ENCODE assay signal across 24 cellular contexts in genomic region chr10:122856902-122857301, GRCh38. TPM values are rescaled to one million over a fixed set of nuclear protein-coding genes. Genes with fewer than 3 reads are reported as not detected.
"Had no signal": no experiment of that assay in that cellular context is flagged by ENCODE, and none has a peak within 500 bp of the region (broad histone marks: within the 10 kb centered on the region; RNA-seq: fewer than 3 reads in every experiment).

No MANE protein-coding gene starts in this region.

- H3K4me1 ChIP-seq: adrenal gland, esophagus muscularis mucosa, parathyroid adenoma, sigmoid colon had no signal

- H2AFZ ChIP-seq: parathyroid adenoma had no signal

- H3K27me3 Mint-ChIP-seq: activated naive CD4-positive, alpha-beta T cell treated with anti-CD3 and anti-CD28 coated beads, Interleukin-2, amount 50 U/mL, for 24 hours; dendritic cell treated with granulocyte-macrophage colony-stimulating factor and Interleukin-4, amounts not matched to agents 40 ng/mL and 50 ng/mL, for 4 days; stimulated activated naive B cell treated with anti-CD40 and anti-IgM and Interleukin-4, amounts not matched to agents 10 μg/mL and 1 μg/mL and 100 μg/mL, for 72 hours had no signal

- H3K4me3 ChIP-seq: adrenal gland, esophagus muscularis mucosa, sigmoid colon had no signal

- H3K4me3 Mint-ChIP-seq: activated naive CD4-positive, alpha-beta T cell treated with anti-CD3 and anti-CD28 coated beads, Interleukin-2, amount 50 U/mL, for 24 hours; dendritic cell treated with granulocyte-macrophage colony-stimulating factor and Interleukin-4, amounts not matched to agents 40 ng/mL and 50 ng/mL, for 4 days; nephron; stimulated activated naive B cell treated with anti-CD40 and anti-IgM and Interleukin-4, amounts not matched to agents 10 μg/mL and 1 μg/mL and 100 μg/mL, for 72 hours had no signal

- H3K79me2 ChIP-seq: parathyroid adenoma had no signal

- H3K4me1 Mint-ChIP-seq: nephron had no signal

- DNase-seq: activated CD8-positive, alpha-beta memory T cell treated with anti-CD3 and anti-CD28 coated beads for 24 hours; activated gamma-delta T cell; adrenal gland; effector CD8-positive, alpha-beta T cell; foreskin keratinocyte; glutamatergic neuron; hypothalamus; midbrain; sigmoid colon; stimulated activated naive B cell treated with anti-CD40 and anti-IgM and Interleukin-4, amounts not matched to agents 10 μg/mL and 1 μg/mL and 100 μg/mL, for 72 hours had no signal

- H3K9me3 ChIP-seq: adrenal gland, sigmoid colon had no signal

- H3K9ac ChIP-seq: parathyroid adenoma had no signal

- H3K9me3 Mint-ChIP-seq: activated naive CD4-positive, alpha-beta T cell treated with anti-CD3 and anti-CD28 coated beads, Interleukin-2, amount 50 U/mL, for 24 hours; dendritic cell treated with granulocyte-macrophage colony-stimulating factor and Interleukin-4, amounts not matched to agents 40 ng/mL and 50 ng/mL, for 4 days; nephron; stimulated activated naive B cell treated with anti-CD40 and anti-IgM and Interleukin-4, amounts not matched to agents 10 μg/mL and 1 μg/mL and 100 μg/mL, for 72 hours had no signal

- H3K27me3 ChIP-seq: adrenal gland, esophagus muscularis mucosa, foreskin keratinocyte, sigmoid colon had no signal

- H3K36me3 ChIP-seq: adrenal gland had no signal

- ATAC-seq: activated CD4-positive, CD25-positive, alpha-beta regulatory T cell treated with anti-CD3 and anti-CD28 coated beads, Interleukin-2, amount 50 U/mL, for 24 hours; foreskin keratinocyte; stimulated activated naive B cell treated with anti-CD40 and anti-IgM and Interleukin-4, amounts not matched to agents 10 μg/mL and 1 μg/mL and 100 μg/mL, for 72 hours had no signal

- H3K27ac ChIP-seq: adrenal gland, esophagus muscularis mucosa, foreskin keratinocyte, parathyroid adenoma, sigmoid colon had no signal

- H3K27ac Mint-ChIP-seq: activated naive CD4-positive, alpha-beta T cell treated with anti-CD3 and anti-CD28 coated beads, Interleukin-2, amount 50 U/mL, for 24 hours; dendritic cell treated with granulocyte-macrophage colony-stimulating factor and Interleukin-4, amounts not matched to agents 40 ng/mL and 50 ng/mL, for 4 days; nephron; stimulated activated naive B cell treated with anti-CD40 and anti-IgM and Interleukin-4, amounts not matched to agents 10 μg/mL and 1 μg/mL and 100 μg/mL, for 72 hours had no signal

RNA-seq across cellular contexts. Expression of gene FAM24A, which starts 53.5 kb away (rescaled TPM):
- total RNA-seq: adrenal gland, astrocyte, bronchial epithelial cell, cerebellum, endothelial cell of umbilical vein, esophagus muscularis mucosa, foreskin keratinocyte, lung microvascular endothelial cell, sigmoid colon, urinary bladder had no signal
- polyA plus RNA-seq: adrenal gland, endothelial cell of umbilical vein, foreskin keratinocyte, keratinocyte, sigmoid colon, thymus, urinary bladder had no signal
